ENCODE assay signal across 24 cellular contexts in genomic region chr2:216392945-216393840, GRCh38. TPM values are rescaled to one million over a fixed set of nuclear protein-coding genes. Genes with fewer than 3 reads are reported as not detected.
"Had no signal": no experiment of that assay in that cellular context is flagged by ENCODE, and none has a peak within 500 bp of the region (broad histone marks: within the 10 kb centered on the region; RNA-seq: fewer than 3 reads in every experiment).

No MANE protein-coding gene starts in this region.

- H3K9me3 ChIP-seq: ascending aorta, body of pancreas had no signal

- H3K27ac ChIP-seq: ascending aorta, body of pancreas, KMS-11 had no signal

- H3K27me3 ChIP-seq: ascending aorta, body of pancreas had no signal

- H3K4me3 ChIP-seq: ascending aorta, body of pancreas had no signal

- H3K9me3 Mint-ChIP-seq: activated naive CD4-positive, alpha-beta T cell treated with anti-CD3 and anti-CD28 coated beads, Interleukin-2, amount 50 U/mL, for 24 hours; activated T-cell treated with anti-CD3 and anti-CD28 coated beads, Interleukin-2, amount 50 U/mL, for 24 hours; activated T-helper 1 cell treated with anti-CD3 and anti-CD28 coated beads, Interleukin-12 subunit alpha, Interleukin-12 subunit beta, Interleukin-2, Interleukin-4 antibody, amounts not matched to agents 30 ng/mL and 10 ng/mL and 1 ng/mL, durations not matched to agents 14 hours and 24 hours and 36 hours; T-helper 1 cell treated with Interleukin-12 subunit alpha and Interleukin-12 subunit beta and Interleukin-4 antibody, amounts not matched to agents 30 μg/mL and 1 μg/mL, for 36 hours had no signal

- H3K4me3 Mint-ChIP-seq: activated CD8-positive, alpha-beta memory T cell treated with anti-CD3 and anti-CD28 coated beads, Interleukin-2, amount 10 ng/mL, durations not matched to agents 7 days and 5 days; activated naive CD4-positive, alpha-beta T cell treated with anti-CD3 and anti-CD28 coated beads, Interleukin-2, amount 50 U/mL, for 24 hours; activated T-cell treated with anti-CD3 and anti-CD28 coated beads, Interleukin-2, amount 50 U/mL, for 24 hours; activated T-helper 1 cell treated with anti-CD3 and anti-CD28 coated beads, Interleukin-12 subunit alpha, Interleukin-12 subunit beta, Interleukin-2, Interleukin-4 antibody, amounts not matched to agents 30 ng/mL and 10 ng/mL and 1 ng/mL, durations not matched to agents 14 hours and 24 hours and 36 hours; T-helper 1 cell treated with Interleukin-12 subunit alpha and Interleukin-12 subunit beta and Interleukin-4 antibody, amounts not matched to agents 30 μg/mL and 1 μg/mL, for 36 hours had no signal

- DNase-seq: activated CD4-positive, alpha-beta T cell treated with anti-CD3 and anti-CD28 coated beads for 48 hours; activated CD4-positive, alpha-beta T cell treated with anti-CD3 and anti-CD28 coated beads, Interleukin-2, amount 50 U/mL, for 48 hours; activated CD8-positive, alpha-beta memory T cell treated with anti-CD3 and anti-CD28 coated beads, Interleukin-2, amount 10 ng/mL, durations not matched to agents 7 days and 5 days; activated effector memory CD4-positive, alpha-beta T cell treated with Interleukin-2 at 50 U/mL for 16 hours; activated naive CD4-positive, alpha-beta T cell; activated T-cell treated with anti-CD3 and anti-CD28 coated beads, Interleukin-2, amount 50 U/mL, for 24 hours; amniotic stem cell; body of pancreas; cerebellar nuclear complex; NCI-H1092; NCI-H1417 treated with DMSO at 0.1 percent for 48 hours; NCI-H1694 treated with DMSO at 0.1 percent for 48 hours; NCI-H2029 treated with DMSO at 0.1 percent for 48 hours; NCI-H510A treated with DMSO at 0.1 percent for 48 hours; NK-92 treated with Interleukin-12 subunit alpha and Interleukin-12 subunit beta, amount 100 ng/mL, for 24 hours; PC-3; SHP77 had no signal

- H3K36me3 ChIP-seq: ascending aorta had no signal

- H3K4me1 ChIP-seq: ascending aorta, body of pancreas had no signal

- H3K27me3 Mint-ChIP-seq: activated naive CD4-positive, alpha-beta T cell treated with anti-CD3 and anti-CD28 coated beads, Interleukin-2, amount 50 U/mL, for 24 hours; activated T-cell treated with anti-CD3 and anti-CD28 coated beads, Interleukin-2, amount 50 U/mL, for 24 hours had no signal

- H3K4me2 ChIP-seq: KMS-11 had no signal

- H3K9ac ChIP-seq: KMS-11 had no signal

- H3K36me3 Mint-ChIP-seq: activated CD8-positive, alpha-beta memory T cell treated with anti-CD3 and anti-CD28 coated beads, Interleukin-2, amount 10 ng/mL, durations not matched to agents 7 days and 5 days; activated naive CD4-positive, alpha-beta T cell treated with anti-CD3 and anti-CD28 coated beads, Interleukin-2, amount 50 U/mL, for 24 hours had no signal

- H3K27ac Mint-ChIP-seq: activated CD8-positive, alpha-beta memory T cell treated with anti-CD3 and anti-CD28 coated beads, Interleukin-2, amount 10 ng/mL, durations not matched to agents 7 days and 5 days; activated naive CD4-positive, alpha-beta T cell treated with anti-CD3 and anti-CD28 coated beads, Interleukin-2, amount 50 U/mL, for 24 hours; activated T-cell treated with anti-CD3 and anti-CD28 coated beads, Interleukin-2, amount 50 U/mL, for 24 hours; activated T-helper 1 cell treated with anti-CD3 and anti-CD28 coated beads, Interleukin-12 subunit alpha, Interleukin-12 subunit beta, Interleukin-2, Interleukin-4 antibody, amounts not matched to agents 30 ng/mL and 10 ng/mL and 1 ng/mL, durations not matched to agents 14 hours and 24 hours and 36 hours; T-helper 1 cell treated with Interleukin-12 subunit alpha and Interleukin-12 subunit beta and Interleukin-4 antibody, amounts not matched to agents 30 μg/mL and 1 μg/mL, for 36 hours had no signal

RNA-seq across cellular contexts. Expression of gene MARCHF4, which starts 20.9 kb away (rescaled TPM):
- total RNA-seq: activated CD8-positive, alpha-beta memory T cell treated with anti-CD3 and anti-CD28 coated beads, Interleukin-2, amount 10 ng/mL, durations not matched to agents 7 days and 5 days; activated T-helper 1 cell treated with anti-CD3 and anti-CD28 coated beads, Interleukin-12 subunit alpha, Interleukin-12 subunit beta, Interleukin-2, Interleukin-4 antibody, amounts not matched to agents 30 ng/mL and 10 ng/mL and 1 ng/mL, durations not matched to agents 14 hours and 24 hours and 36 hours; ascending aorta; bronchial epithelial cell; SK-MEL-5 had no signal
